8 cellular contexts compared by ENCODE assay signal in genomic region chr7:141700848-141701371, GRCh38. TPM values are rescaled to one million over a fixed set of nuclear protein-coding genes. Genes with fewer than 3 reads are reported as not detected.
DNase-seq lines count a peak whose midpoint lies in the region; TF ChIP-seq lines count a peak whose summit lies in the region.

No MANE protein-coding gene starts in this region.

- no peak for TF ChIP-seq POLR2A in thyroid gland (IDR thresholded peaks at IDR 0.05)

- H3K27ac ChIP-seq in caudate nucleus (ENCODE audit: low read depth, low read length): peak overlapping the region; percentile 72
- peak overlapping the region; percentile 75 to 90 (median 78) for H3K27ac ChIP-seq in thyroid gland

- H3K9me3 ChIP-seq in NT2/D1 (ENCODE audit: insufficient read depth, low read length) (no peaks in the 10 kb centered on the region), thyroid gland (no peaks in the 10 kb centered on the region)

- no peak for TF ChIP-seq CTCF in thyroid gland (IDR thresholded peaks at IDR 0.05)

- H3K27me3 ChIP-seq in NT2/D1 (ENCODE audit: insufficient read depth, insufficient read length) (peaks cover 17% of the 10 kb centered on the region), thyroid gland (no peaks in the 10 kb centered on the region)

- WGBS in thyroid gland, 2 donors: 20 to 25% methylated on average over 15 to 19 of the region's 20 CpGs

- intact Hi-C loops in thyroid gland (cut with DNase I): loop anchor here (5.0 kb wide), 1 partner anchor 34 kb away; no protein-coding TSS in a partner anchor

- peak overlapping the region; percentile 9 for H3K9ac ChIP-seq in NT2/D1 (ENCODE audit: insufficient read length, low read depth)

- H3K36me3 ChIP-seq in NT2/D1 (ENCODE audit: insufficient read depth, insufficient read length, low read length): no peaks in the 10 kb centered on the region
- no peaks in the 10 kb centered on the region for H3K36me3 ChIP-seq in thyroid gland

- DNase-seq in activated gamma-delta T cell treated with Interleukin-2 at 50 U/mL for 16 hours (peak; percentile 9), activated gamma-delta T cell (lab: John Stamatoyannopoulos, UW) (no peak), NT2/D1 (ENCODE audit: low read depth, low spot score) (no peak), caudate nucleus (lab: John Stamatoyannopoulos, UW) (peak in 12 of 61 donors; percentile 26 to 58 (median 38)), medulla oblongata (ENCODE audit: extremely low spot score) (peak; percentile 32), thyroid gland (peak; percentile 10 to 18), H4 (ENCODE audit: low spot score) (no peak), OCI-M1 (lab: John Stamatoyannopoulos, UW) (no peak)

- H3K4me1 ChIP-seq in NT2/D1 (ENCODE audit: insufficient read depth, insufficient read length) (no peaks in the 10 kb centered on the region), thyroid gland (peaks cover 13 to 37% of the 10 kb centered on the region in 2 donors)

- peak overlapping the region; percentile 30 for H3K4me3 ChIP-seq in NT2/D1 (ENCODE audit: insufficient read length, low read depth)
- H3K4me3 ChIP-seq in thyroid gland (replicated peaks in 1 of 3): peak overlapping the region in 2 of 3 donors; percentile 26 to 75

RNA-seq across cellular contexts. Expression of gene DENND11, which starts 1.1 kb away (rescaled TPM):
- total RNA-seq in thyroid gland: 10 to 100 TPM; 34.1 to 57.5 (median 45.3) TPM
- total RNA-seq in H4 (2014; rRNA removed; shearing (Covaris generic)): 6.1 and 7.8 TPM in 2 replicates

RNA-seq across cellular contexts. Expression of gene WEE2, which starts 7.2 kb away (rescaled TPM):
- total RNA-seq in thyroid gland: under 1 TPM in 1 of 4 donors, not detected in 3; 0.79 TPM
- total RNA-seq in H4 (2014; rRNA removed; shearing (Covaris generic)): not detected in 2 replicates

RNA-seq across cellular contexts. Expression of gene SSBP1, which starts 37.2 kb away (rescaled TPM):
- total RNA-seq in thyroid gland: 100 to 1,000 TPM; 112 to 146 (median 129) TPM
- 516 and 551 TPM in 2 replicates for total RNA-seq in H4 (2014; rRNA removed; shearing (Covaris generic))

Comparison
In these comparisons a context has a peak if more than half of its experiments do, and no peak if none do; other contexts are left out.
1. DNase-seq: peak in activated gamma-delta T cell treated with Interleukin-2 at 50 U/mL for 16 hours (single experiment), medulla oblongata (single experiment) and thyroid gland (2 of 2); none in activated gamma-delta T cell (single experiment), NT2/D1 (single experiment), H4 (single experiment) and OCI-M1 (single experiment).